Comparison of ENCODE assay signal across 1 cellular context in the genomic region with DNA sequence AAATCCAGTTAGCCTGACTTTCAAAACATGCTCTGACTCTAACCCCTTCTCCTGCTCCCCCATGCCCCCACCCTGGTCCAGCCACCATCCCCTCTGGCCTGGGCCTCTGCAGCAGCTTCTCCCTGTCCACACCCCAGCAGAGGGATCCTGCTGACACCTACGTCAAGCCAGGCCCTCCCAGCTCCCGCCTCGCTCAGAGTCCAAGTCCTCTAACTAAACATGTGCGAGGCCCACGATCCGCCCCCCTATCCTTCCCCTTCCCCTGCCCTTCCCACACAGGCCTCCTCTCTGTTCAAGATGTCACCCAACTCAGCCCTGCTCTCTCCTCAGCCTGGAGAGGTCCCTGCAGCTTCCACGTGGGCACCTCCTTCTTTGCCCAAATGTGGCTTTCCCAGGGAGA.
A peak's percentile ranks its signal among the peaks of the same experiment; 100 is the strongest.
TF ChIP-seq lines count a peak whose summit lies in the region.

No MANE protein-coding gene starts in this region.

TF ChIP-seq in HepG2, 621 proteins besides CTCF, POLR2A, EP300 and RAD21 (continues in another document):
- 0 out of 2 replicates have a peak, but pooled peaks have one; percentile 17 for TF ChIP-seq IRF2 (CRISPR knock-in tag; IDR thresholded peaks at IDR 0.05)
- TF ChIP-seq, protein P1, sequence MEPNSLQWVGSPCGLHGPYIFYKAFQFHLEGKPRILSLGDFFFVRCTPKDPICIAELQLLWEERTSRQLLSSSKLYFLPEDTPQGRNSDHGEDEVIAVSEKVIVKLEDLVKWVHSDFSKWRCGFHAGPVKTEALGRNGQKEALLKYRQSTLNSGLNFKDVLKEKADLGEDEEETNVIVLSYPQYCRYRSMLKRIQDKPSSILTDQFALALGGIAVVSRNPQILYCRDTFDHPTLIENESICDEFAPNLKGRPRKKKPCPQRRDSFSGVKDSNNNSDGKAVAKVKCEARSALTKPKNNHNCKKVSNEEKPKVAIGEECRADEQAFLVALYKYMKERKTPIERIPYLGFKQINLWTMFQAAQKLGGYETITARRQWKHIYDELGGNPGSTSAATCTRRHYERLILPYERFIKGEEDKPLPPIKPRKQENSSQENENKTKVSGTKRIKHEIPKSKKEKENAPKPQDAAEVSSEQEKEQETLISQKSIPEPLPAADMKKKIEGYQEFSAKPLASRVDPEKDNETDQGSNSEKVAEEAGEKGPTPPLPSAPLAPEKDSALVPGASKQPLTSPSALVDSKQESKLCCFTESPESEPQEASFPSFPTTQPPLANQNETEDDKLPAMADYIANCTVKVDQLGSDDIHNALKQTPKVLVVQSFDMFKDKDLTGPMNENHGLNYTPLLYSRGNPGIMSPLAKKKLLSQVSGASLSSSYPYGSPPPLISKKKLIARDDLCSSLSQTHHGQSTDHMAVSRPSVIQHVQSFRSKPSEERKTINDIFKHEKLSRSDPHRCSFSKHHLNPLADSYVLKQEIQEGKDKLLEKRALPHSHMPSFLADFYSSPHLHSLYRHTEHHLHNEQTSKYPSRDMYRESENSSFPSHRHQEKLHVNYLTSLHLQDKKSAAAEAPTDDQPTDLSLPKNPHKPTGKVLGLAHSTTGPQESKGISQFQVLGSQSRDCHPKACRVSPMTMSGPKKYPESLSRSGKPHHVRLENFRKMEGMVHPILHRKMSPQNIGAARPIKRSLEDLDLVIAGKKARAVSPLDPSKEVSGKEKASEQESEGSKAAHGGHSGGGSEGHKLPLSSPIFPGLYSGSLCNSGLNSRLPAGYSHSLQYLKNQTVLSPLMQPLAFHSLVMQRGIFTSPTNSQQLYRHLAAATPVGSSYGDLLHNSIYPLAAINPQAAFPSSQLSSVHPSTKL (CRISPR knock-in tag; IDR thresholded peaks at IDR 0.05), result 0 out of 2 replicates have a peak, but pooled peaks have one; percentile 16
- TF ChIP-seq KDM5B (CRISPR knock-in tag; IDR thresholded peaks at IDR 0.05; ENCODE audit: borderline replicate concordance), result peak; percentile 28; the same call in 1 of the 2 replicates
- 0 out of 2 replicates have a peak, but pooled peaks have one; percentile 39 for TF ChIP-seq DPF2 (CRISPR knock-in tag; IDR thresholded peaks at IDR 0.05; ENCODE audit: borderline replicate concordance, low read depth)
- TF ChIP-seq, protein P2, sequence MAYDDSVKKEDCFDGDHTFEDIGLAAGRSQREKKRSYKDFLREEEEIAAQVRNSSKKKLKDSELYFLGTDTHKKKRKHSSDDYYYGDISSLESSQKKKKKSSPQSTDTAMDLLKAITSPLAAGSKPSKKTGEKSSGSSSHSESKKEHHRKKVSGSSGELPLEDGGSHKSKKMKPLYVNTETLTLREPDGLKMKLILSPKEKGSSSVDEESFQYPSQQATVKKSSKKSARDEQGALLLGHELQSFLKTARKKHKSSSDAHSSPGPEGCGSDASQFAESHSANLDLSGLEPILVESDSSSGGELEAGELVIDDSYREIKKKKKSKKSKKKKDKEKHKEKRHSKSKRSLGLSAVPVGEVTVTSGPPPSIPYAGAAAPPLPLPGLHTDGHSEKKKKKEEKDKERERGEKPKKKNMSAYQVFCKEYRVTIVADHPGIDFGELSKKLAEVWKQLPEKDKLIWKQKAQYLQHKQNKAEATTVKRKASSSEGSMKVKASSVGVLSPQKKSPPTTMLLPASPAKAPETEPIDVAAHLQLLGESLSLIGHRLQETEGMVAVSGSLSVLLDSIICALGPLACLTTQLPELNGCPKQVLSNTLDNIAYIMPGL (CRISPR knock-in tag; IDR thresholded peaks at IDR 0.05; ENCODE audit: borderline replicate concordance in 1 of 2, low read depth in 1 of 2), result 0 out of 4 replicates have a peak, but pooled peaks of 1 of the 2 experiments have one; percentile 28
- peak; percentile 38; the same call in 1 of the 2 replicates for TF ChIP-seq POGZ (CRISPR knock-in tag; IDR thresholded peaks at IDR 0.05)
- TF ChIP-seq, protein P3, sequence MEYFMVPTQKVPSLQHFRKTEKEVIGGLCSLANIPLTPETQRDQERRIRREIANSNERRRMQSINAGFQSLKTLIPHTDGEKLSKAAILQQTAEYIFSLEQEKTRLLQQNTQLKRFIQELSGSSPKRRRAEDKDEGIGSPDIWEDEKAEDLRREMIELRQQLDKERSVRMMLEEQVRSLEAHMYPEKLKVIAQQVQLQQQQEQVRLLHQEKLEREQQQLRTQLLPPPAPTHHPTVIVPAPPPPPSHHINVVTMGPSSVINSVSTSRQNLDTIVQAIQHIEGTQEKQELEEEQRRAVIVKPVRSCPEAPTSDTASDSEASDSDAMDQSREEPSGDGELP (IDR thresholded peaks at IDR 0.05; ENCODE audit: borderline replicate concordance, low read depth), result no peak
- peak; percentile 52; the same call in 1 of the 2 replicates for TF ChIP-seq ZMYM3 (CRISPR knock-in tag; IDR thresholded peaks at IDR 0.05)
- TF ChIP-seq, protein P4, sequence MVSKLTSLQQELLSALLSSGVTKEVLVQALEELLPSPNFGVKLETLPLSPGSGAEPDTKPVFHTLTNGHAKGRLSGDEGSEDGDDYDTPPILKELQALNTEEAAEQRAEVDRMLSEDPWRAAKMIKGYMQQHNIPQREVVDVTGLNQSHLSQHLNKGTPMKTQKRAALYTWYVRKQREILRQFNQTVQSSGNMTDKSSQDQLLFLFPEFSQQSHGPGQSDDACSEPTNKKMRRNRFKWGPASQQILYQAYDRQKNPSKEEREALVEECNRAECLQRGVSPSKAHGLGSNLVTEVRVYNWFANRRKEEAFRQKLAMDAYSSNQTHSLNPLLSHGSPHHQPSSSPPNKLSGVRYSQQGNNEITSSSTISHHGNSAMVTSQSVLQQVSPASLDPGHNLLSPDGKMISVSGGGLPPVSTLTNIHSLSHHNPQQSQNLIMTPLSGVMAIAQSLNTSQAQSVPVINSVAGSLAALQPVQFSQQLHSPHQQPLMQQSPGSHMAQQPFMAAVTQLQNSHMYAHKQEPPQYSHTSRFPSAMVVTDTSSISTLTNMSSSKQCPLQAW (CRISPR knock-in tag; IDR thresholded peaks at IDR 0.05), result 0 out of 2 replicates have a peak, but pooled peaks have one; percentile 46
- TF ChIP-seq ZFX (CRISPR knock-in tag; IDR thresholded peaks at IDR 0.05; ENCODE audit: low read depth), result peak; percentile 75
- TF ChIP-seq ZNF782 (CRISPR knock-in tag; IDR thresholded peaks at IDR 0.05; ENCODE audit: borderline replicate concordance), result 0 out of 2 replicates have a peak, but pooled peaks have one; percentile 76
- TF ChIP-seq, protein P5, sequence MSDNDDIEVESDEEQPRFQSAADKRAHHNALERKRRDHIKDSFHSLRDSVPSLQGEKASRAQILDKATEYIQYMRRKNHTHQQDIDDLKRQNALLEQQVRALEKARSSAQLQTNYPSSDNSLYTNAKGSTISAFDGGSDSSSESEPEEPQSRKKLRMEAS (IDR thresholded peaks at IDR 0.05), result peak; percentile 93
- no peak for TF ChIP-seq SETDB1 (CRISPR knock-in tag; IDR thresholded peaks at IDR 0.05; ENCODE audit: borderline replicate concordance)
- TF ChIP-seq, protein P6, sequence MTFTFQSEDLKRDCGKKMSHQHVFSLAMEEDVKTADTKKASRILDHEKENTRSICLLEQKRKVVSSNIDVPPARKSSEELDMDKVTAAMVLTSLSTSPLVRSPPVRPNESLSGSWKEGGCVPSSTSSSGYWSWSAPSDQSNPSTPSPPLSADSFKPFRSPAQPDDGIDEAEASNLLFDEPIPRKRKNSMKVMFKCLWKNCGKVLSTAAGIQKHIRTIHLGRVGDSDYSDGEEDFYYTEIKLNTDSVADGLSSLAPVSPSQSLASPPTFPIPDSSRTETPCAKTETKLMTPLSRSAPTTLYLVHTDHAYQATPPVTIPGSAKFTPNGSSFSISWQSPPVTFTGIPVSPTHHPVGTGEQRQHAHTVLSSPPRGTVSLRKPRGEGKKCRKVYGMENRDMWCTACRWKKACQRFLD (CRISPR knock-in tag; IDR thresholded peaks at IDR 0.05; ENCODE audit: borderline replicate concordance), result 0 out of 2 replicates have a peak, but pooled peaks have one; percentile 66
- TF ChIP-seq ELF3 (CRISPR knock-in tag; IDR thresholded peaks at IDR 0.05), result no peak
- no peak for TF ChIP-seq LCORL (IDR thresholded peaks at IDR 0.05)
- no peak for TF ChIP-seq LCORL (CRISPR knock-in tag; IDR thresholded peaks at IDR 0.05)
- no peak for TF ChIP-seq TBP (CRISPR knock-in tag; IDR thresholded peaks at IDR 0.05)
- peak; percentile 9; the same call in 1 of the 2 replicates for TF ChIP-seq ETV5 (CRISPR knock-in tag; IDR thresholded peaks at IDR 0.05; ENCODE audit: borderline replicate concordance)
- TF ChIP-seq, protein P7, sequence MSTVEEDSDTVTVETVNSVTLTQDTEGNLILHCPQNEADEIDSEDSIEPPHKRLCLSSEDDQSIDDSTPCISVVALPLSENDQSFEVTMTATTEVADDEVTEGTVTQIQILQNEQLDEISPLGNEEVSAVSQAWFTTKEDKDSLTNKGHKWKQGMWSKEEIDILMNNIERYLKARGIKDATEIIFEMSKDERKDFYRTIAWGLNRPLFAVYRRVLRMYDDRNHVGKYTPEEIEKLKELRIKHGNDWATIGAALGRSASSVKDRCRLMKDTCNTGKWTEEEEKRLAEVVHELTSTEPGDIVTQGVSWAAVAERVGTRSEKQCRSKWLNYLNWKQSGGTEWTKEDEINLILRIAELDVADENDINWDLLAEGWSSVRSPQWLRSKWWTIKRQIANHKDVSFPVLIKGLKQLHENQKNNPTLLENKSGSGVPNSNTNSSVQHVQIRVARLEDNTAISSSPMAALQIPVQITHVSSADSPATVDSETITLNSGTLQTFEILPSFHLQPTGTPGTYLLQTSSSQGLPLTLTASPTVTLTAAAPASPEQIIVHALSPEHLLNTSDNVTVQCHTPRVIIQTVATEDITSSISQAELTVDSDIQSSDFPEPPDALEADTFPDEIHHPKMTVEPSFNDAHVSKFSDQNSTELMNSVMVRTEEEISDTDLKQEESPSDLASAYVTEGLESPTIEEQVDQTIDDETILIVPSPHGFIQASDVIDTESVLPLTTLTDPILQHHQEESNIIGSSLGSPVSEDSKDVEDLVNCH (CRISPR knock-in tag; IDR thresholded peaks at IDR 0.05), result no peak
- 0 out of 2 replicates have a peak, but pooled peaks have one; percentile 28 for TF ChIP-seq MEIS2 (CRISPR knock-in tag; IDR thresholded peaks at IDR 0.05)
- TF ChIP-seq HNF4G (IDR thresholded peaks at IDR 0.05; ENCODE audit: borderline replicate concordance, low read depth, low read length), result peak; percentile 68
- peak; percentile 46; the same call in 1 of the 2 replicates for TF ChIP-seq HNF4G (CRISPR knock-in tag; IDR thresholded peaks at IDR 0.05; ENCODE audit: borderline replicate concordance, low read depth)
- no peak for TF ChIP-seq ZNF354B (CRISPR knock-in tag; IDR thresholded peaks at IDR 0.05)
- TF ChIP-seq, protein P8, sequence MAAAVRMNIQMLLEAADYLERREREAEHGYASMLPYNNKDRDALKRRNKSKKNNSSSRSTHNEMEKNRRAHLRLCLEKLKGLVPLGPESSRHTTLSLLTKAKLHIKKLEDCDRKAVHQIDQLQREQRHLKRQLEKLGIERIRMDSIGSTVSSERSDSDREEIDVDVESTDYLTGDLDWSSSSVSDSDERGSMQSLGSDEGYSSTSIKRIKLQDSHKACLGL (CRISPR knock-in tag; IDR thresholded peaks at IDR 0.05), result 0 out of 2 replicates have a peak, but pooled peaks have one; percentile 43
- TF ChIP-seq, protein P9, sequence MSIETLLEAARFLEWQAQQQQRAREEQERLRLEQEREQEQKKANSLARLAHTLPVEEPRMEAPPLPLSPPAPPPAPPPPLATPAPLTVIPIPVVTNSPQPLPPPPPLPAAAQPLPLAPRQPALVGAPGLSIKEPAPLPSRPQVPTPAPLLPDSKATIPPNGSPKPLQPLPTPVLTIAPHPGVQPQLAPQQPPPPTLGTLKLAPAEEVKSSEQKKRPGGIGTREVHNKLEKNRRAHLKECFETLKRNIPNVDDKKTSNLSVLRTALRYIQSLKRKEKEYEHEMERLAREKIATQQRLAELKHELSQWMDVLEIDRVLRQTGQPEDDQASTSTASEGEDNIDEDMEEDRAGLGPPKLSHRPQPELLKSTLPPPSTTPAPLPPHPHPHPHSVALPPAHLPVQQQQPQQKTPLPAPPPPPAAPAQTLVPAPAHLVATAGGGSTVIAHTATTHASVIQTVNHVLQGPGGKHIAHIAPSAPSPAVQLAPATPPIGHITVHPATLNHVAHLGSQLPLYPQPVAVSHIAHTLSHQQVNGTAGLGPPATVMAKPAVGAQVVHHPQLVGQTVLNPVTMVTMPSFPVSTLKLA (IDR thresholded peaks at IDR 0.05), result peak; percentile 39; the same call in 1 of the 2 replicates
- TF ChIP-seq, protein P10, sequence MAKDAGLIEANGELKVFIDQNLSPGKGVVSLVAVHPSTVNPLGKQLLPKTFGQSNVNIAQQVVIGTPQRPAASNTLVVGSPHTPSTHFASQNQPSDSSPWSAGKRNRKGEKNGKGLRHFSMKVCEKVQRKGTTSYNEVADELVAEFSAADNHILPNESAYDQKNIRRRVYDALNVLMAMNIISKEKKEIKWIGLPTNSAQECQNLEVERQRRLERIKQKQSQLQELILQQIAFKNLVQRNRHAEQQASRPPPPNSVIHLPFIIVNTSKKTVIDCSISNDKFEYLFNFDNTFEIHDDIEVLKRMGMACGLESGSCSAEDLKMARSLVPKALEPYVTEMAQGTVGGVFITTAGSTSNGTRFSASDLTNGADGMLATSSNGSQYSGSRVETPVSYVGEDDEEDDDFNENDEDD (CRISPR knock-in tag; IDR thresholded peaks at IDR 0.05; ENCODE audit: borderline replicate concordance), result peak; percentile 81; the same call in 1 of the 2 replicates
- no peak for TF ChIP-seq ATF7 (IDR thresholded peaks at IDR 0.05)
- 0 out of 2 replicates have a peak, but pooled peaks have one; percentile 37 for TF ChIP-seq ATF7 (CRISPR knock-in tag; IDR thresholded peaks at IDR 0.05)
- TF ChIP-seq ERF (CRISPR knock-in tag; IDR thresholded peaks at IDR 0.05), result 0 out of 2 replicates have a peak, but pooled peaks have one; percentile 17
- TF ChIP-seq MEF2D (CRISPR knock-in tag; IDR thresholded peaks at IDR 0.05), result 0 out of 2 replicates have a peak, but pooled peaks have one; percentile 31
- TF ChIP-seq ZNF546 (CRISPR knock-in tag; conservative IDR thresholded peaks at IDR 0.05), result no peak
- TF ChIP-seq HOXA9 (CRISPR knock-in tag; IDR thresholded peaks at IDR 0.05; ENCODE audit: borderline replicate concordance), result no peak
- peak; percentile 28; the same call in 1 of the 2 replicates for TF ChIP-seq NCOR1 (IDR thresholded peaks at IDR 0.05; ENCODE audit: borderline replicate concordance, low read length)
- TF ChIP-seq, protein P11, sequence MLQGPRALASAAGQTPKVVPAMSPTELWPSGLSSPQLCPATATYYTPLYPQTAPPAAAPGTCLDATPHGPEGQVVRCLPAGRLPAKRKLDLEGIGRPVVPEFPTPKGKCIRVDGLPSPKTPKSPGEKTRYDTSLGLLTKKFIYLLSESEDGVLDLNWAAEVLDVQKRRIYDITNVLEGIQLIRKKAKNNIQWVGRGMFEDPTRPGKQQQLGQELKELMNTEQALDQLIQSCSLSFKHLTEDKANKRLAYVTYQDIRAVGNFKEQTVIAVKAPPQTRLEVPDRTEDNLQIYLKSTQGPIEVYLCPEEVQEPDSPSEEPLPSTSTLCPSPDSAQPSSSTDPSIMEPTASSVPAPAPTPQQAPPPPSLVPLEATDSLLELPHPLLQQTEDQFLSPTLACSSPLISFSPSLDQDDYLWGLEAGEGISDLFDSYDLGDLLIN (CRISPR knock-in tag; IDR thresholded peaks at IDR 0.05; ENCODE audit: borderline replicate concordance), result no peak
- TF ChIP-seq, protein P12, sequence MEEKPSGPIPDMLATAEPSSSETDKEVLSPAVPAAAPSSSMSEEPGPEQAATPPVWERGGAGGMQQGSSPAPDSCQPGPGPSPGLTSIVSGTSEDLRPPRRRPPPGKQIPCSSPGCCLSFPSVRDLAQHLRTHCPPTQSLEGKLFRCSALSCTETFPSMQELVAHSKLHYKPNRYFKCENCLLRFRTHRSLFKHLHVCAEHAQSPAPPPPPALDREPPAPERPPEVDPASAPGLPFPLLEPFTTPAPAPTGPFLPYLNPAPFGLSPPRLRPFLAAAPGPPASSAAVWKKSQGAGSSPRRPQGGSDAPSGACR (CRISPR knock-in tag; IDR thresholded peaks at IDR 0.05), result peak; percentile 19; the same call in 1 of the 2 replicates
- TF ChIP-seq YEATS4 (CRISPR knock-in tag; IDR thresholded peaks at IDR 0.05; ENCODE audit: borderline replicate concordance), result 0 out of 2 replicates have a peak, but pooled peaks have one; percentile 47
- peak; percentile 67; the same call in 1 of the 2 replicates for TF ChIP-seq PCBP1 (IDR thresholded peaks at IDR 0.05; ENCODE audit: borderline replicate concordance, low read depth, low read length)
